ENCODE assay signal across 2 cellular contexts in genomic region chr9:112870556-112870955, GRCh38.
TF ChIP-seq lines count a peak whose summit lies in the region.

No MANE protein-coding gene starts in this region.

TF ChIP-seq in HepG2, 621 proteins besides CTCF, POLR2A, EP300 and RAD21:
- TF ChIP-seq ZFP82 (CRISPR knock-in tag; IDR thresholded peaks at IDR 0.05; ENCODE audit: borderline replicate concordance) (no peak), CCAR2 (optimal IDR thresholded peaks at IDR 0.05; ENCODE audit: low read depth, low read length) (no peak), DMTF1 (CRISPR knock-in tag; IDR thresholded peaks at IDR 0.05) (no peak), ZNF468 (CRISPR knock-in tag; IDR thresholded peaks at IDR 0.05) (no peak), KAT2B (IDR thresholded peaks at IDR 0.05; ENCODE audit: borderline replicate concordance, low read depth, low read length) (no peak), MEIS1 (CRISPR knock-in tag; IDR thresholded peaks at IDR 0.05; ENCODE audit: borderline replicate concordance) (no peak), POLR2AphosphoS5 (IDR thresholded peaks at IDR 0.05; ENCODE audit: low read depth, low read length) (no peak), ZNF879 (CRISPR knock-in tag; IDR thresholded peaks at IDR 0.05) (no peak), SOX6 (IDR thresholded peaks at IDR 0.05) (no peak), SOX6 (CRISPR knock-in tag; IDR thresholded peaks at IDR 0.05) (no peak)
- TF ChIP-seq, protein P1, sequence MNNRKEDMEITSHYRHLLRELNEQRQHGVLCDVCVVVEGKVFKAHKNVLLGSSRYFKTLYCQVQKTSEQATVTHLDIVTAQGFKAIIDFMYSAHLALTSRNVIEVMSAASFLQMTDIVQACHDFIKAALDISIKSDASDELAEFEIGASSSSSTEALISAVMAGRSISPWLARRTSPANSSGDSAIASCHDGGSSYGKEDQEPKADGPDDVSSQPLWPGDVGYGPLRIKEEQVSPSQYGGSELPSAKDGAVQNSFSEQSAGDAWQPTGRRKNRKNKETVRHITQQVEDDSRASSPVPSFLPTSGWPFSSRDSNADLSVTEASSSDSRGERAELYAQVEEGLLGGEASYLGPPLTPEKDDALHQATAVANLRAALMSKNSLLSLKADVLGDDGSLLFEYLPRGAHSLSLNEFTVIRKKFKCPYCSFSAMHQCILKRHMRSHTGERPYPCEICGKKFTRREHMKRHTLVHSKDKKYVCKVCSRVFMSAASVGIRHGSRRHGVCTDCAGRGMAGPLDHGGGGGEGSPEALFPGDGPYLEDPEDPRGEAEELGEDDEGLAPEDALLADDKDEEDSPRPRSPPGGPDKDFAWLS (CRISPR knock-in tag; IDR thresholded peaks at IDR 0.05; ENCODE audit: borderline replicate concordance) = no peak

TF ChIP-seq in H1, 55 proteins besides CTCF, POLR2A, EP300 and RAD21:
- TF ChIP-seq GABPA (IDR thresholded peaks at IDR 0.05; ENCODE audit: borderline replicate concordance, insufficient read depth, low read length) (no peak), CEBPB (IDR thresholded peaks at IDR 0.05; ENCODE audit: low read depth, low read length) (no peak), E2F6 (IDR thresholded peaks at IDR 0.05) (no peak), POU5F1 (IDR thresholded peaks at IDR 0.05; ENCODE audit: low read depth, low read length) (no peak), CBX5 (IDR thresholded peaks at IDR 0.05; ENCODE audit: low read depth, low read length) (no peak), SP2 (IDR thresholded peaks at IDR 0.05; ENCODE audit: low read length) (no peak)
